In the genomic region with DNA sequence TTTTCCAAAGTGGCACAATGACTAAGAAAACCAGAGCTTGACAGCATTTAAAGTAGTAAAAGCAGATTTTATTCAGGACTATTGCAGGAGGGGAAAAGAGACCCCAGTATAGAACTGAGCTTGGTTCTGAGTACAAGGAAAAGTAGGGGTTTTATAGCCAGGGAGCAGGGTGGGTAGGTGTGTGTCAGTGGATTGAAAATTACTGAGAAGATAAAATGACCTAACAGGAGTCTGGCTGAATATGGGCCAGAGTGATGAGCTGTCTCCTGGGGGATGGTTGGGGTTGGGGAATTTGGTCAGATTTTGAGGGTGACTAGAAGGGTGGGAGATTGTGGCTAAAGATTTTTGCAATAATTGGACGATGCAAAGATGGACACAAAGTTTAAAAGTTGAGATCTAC, we compare ENCODE assay signal across 14 cellular contexts.
DNase-seq lines count a peak whose midpoint lies in the region; ATAC-seq and TF ChIP-seq lines count a peak whose summit lies in the region.
"Had no signal": no experiment of that assay in that cellular context is flagged by ENCODE, and none has a peak within 500 bp of the region (broad histone marks: within the 10 kb centered on the region; RNA-seq: fewer than 3 reads in every experiment).

No MANE protein-coding gene starts in this region.

- H3K36me3 ChIP-seq in KMS-11 (ENCODE audit: insufficient read depth): no peaks in the 10 kb centered on the region
- H3K36me3 ChIP-seq: BLaER1 had no signal

- no peak overlapping the region for H2AFZ ChIP-seq in KMS-11 (ENCODE audit: low read depth)

- H4K20me1 ChIP-seq in KMS-11 (ENCODE audit: insufficient read depth): no peaks in the 10 kb centered on the region
- H4K20me1 ChIP-seq: BLaER1 had no signal

- H3K9me3 Mint-ChIP-seq in CD14-positive monocyte (peaks cover 0 to 3% (median 0%) of the 10 kb centered on the region in 7 donors), chondrocyte (ENCODE audit: low read depth) (no peaks in the 10 kb centered on the region), osteocyte (ENCODE audit: unreplicated experiment) (no peaks in the 10 kb centered on the region)

- H3K36me3 Mint-ChIP-seq in CD14-positive monocyte: no peaks in the 10 kb centered on the region
- H3K36me3 Mint-ChIP-seq in chondrocyte (ENCODE audit: low read depth): no peaks in the 10 kb centered on the region
- peaks cover 5% of the 10 kb centered on the region for H3K36me3 Mint-ChIP-seq in osteocyte (ENCODE audit: unreplicated experiment)

- no peak overlapping the region for H3K9ac ChIP-seq in KMS-11
- H3K9ac ChIP-seq: BLaER1 had no signal

- H3K27ac Mint-ChIP-seq in CD14-positive monocyte (peak overlapping the region in 4 of 7 donors; percentile 26 to 73 (median 53)), chondrocyte (ENCODE audit: unreplicated experiment) (peak overlapping the region; percentile 45), osteocyte (ENCODE audit: unreplicated experiment) (peak overlapping the region; percentile 52)

- H3K4me3 Mint-ChIP-seq in CD14-positive monocyte (peak overlapping the region in 1 of 2 donors; percentile 54), chondrocyte (ENCODE audit: unreplicated experiment) (no peak overlapping the region), osteocyte (ENCODE audit: unreplicated experiment) (no peak overlapping the region)

- ATAC-seq in HG02678 (IDR thresholded peaks at IDR 0.05; ENCODE audit: unreplicated experiment): no peak

- intact Hi-C loops in CD14-positive monocyte (cut with micrococcal nuclease): no loop called here

- H3K4me3 ChIP-seq in KMS-11 (IDR thresholded peaks at IDR 0.05; ENCODE audit: insufficient read depth, low read depth, low read length): no peak overlapping the region
- H3K4me3 ChIP-seq: BLaER1 had no signal

- H3K4me1 Mint-ChIP-seq in CD14-positive monocyte (peaks cover 41% of the 10 kb centered on the region), chondrocyte (ENCODE audit: low read depth) (peaks cover 72% of the 10 kb centered on the region), osteocyte (ENCODE audit: unreplicated experiment) (peaks cover 57% of the 10 kb centered on the region)

- TF ChIP-seq CTCF in CD14-positive monocyte (IDR thresholded peaks at IDR 0.05): no peak
- no peak for TF ChIP-seq CTCF in KMS-11 (conservative IDR thresholded peaks at IDR 0.05; ENCODE audit: low read depth, low read length)
- no peak for TF ChIP-seq CTCF in chondrocyte (IDR thresholded peaks at IDR 0.05)
- no peak for TF ChIP-seq CTCF in osteocyte (IDR thresholded peaks at IDR 0.05)

- peaks cover 19% of the 10 kb centered on the region for H3K4me1 ChIP-seq in KMS-11 (ENCODE audit: low read depth, poor library complexity, severe bottlenecking)

- no peak overlapping the region for H3K27ac ChIP-seq in KMS-11
- H3K27ac ChIP-seq: BLaER1 had no signal

- H3K27me3 Mint-ChIP-seq in CD14-positive monocyte (ENCODE audit: low read depth in 3 of 3) (peaks cover 0 to 2% (median 0%) of the 10 kb centered on the region in 3 donors), chondrocyte (ENCODE audit: low read depth) (no peaks in the 10 kb centered on the region), osteocyte (ENCODE audit: unreplicated experiment) (no peaks in the 10 kb centered on the region)

- DNase-seq in CD14-positive monocyte (ENCODE audit: low spot score): no peak
- DNase-seq in chondrocyte (ENCODE audit: low spot score): no peak
- DNase-seq in osteocyte (ENCODE audit: extremely low spot score, unreplicated experiment): no peak
- no peak for DNase-seq in UCSD-AML1 (lab: John Stamatoyannopoulos, UW; ENCODE audit: unreplicated experiment)
- DNase-seq in effector CD8-positive, alpha-beta T cell (lab: John Stamatoyannopoulos, UW): no peak
- DNase-seq: DND-41, H7, NCI-H1436, NCI-H2029 treated with DMSO at 0.1 percent for 48 hours, NCI-H2171 treated with DMSO at 0.1 percent for 48 hours, NCI-H748 treated with DMSO at 0.1 percent for 48 hours had no signal

- no peaks in the 10 kb centered on the region for H3K27me3 ChIP-seq in KMS-11 (ENCODE audit: insufficient read depth, low read depth)
- H3K27me3 ChIP-seq: BLaER1 had no signal

- peak overlapping the region; percentile 26; the same call in 1 of the 2 replicates for H3K4me2 ChIP-seq in KMS-11

- H3K79me2 ChIP-seq in KMS-11 (ENCODE audit: insufficient read depth, low read depth): no peaks in the 10 kb centered on the region
